In genomic region chr10:122646511-122647382, GRCh38 we compare ENCODE assay signal across 18 cellular contexts. TPM values are rescaled to one million over a fixed set of nuclear protein-coding genes. Genes with fewer than 3 reads are reported as not detected.
DNase-seq lines count a peak whose midpoint lies in the region; ATAC-seq and TF ChIP-seq lines count a peak whose summit lies in the region.
"Had no signal": no experiment of that assay in that cellular context is flagged by ENCODE, and none has a peak within 500 bp of the region (broad histone marks: within the 10 kb centered on the region; RNA-seq: fewer than 3 reads in every experiment).

No MANE protein-coding gene starts in this region.

- DNase-seq in GM03348 (ENCODE audit: low spot score) (peak; percentile 25), islet precursor cell (peak; percentile 32), spleen (peak; percentile 60), natural killer cell (no peak)
- no peak for DNase-seq in activated T-cell treated with anti-CD3 and anti-CD28 coated beads, Interleukin-2, amount 50 U/mL, for 1 hour
- no peak for DNase-seq in activated CD4-positive, alpha-beta T cell treated with anti-CD3 and anti-CD28 coated beads, Interleukin-2, amount 50 U/mL, for 4 hours
- DNase-seq: CD8-positive, alpha-beta memory T cell; EL; NCI-H1048; NCI-H1694 treated with DMSO at 0.1 percent for 48 hours; NCI-H446 treated with DMSO at 0.1 percent for 48 hours; NCI-H748 treated with DMSO at 0.1 percent for 48 hours had no signal

- peaks cover 0 to 40% (median 0%) of the 10 kb centered on the region in 7 donors for H3K27me3 ChIP-seq in spleen (replicated peaks in 1 of 7)
- H3K27me3 ChIP-seq: BLaER1 had no signal

- H3K4me3 Mint-ChIP-seq in natural killer cell: no peak overlapping the region
- H3K4me3 Mint-ChIP-seq: CD8-positive, alpha-beta memory T cell; IgD-negative memory B cell had no signal

- no peak for TF ChIP-seq POLR2A in spleen (IDR thresholded peaks at IDR 0.05)

- TF ChIP-seq CTCF in HEK293 (tag by site-specific recombination; IDR thresholded peaks at IDR 0.05): no peak
- TF ChIP-seq CTCF in spleen (IDR thresholded peaks at IDR 0.05 in 8 of 11, conservative IDR thresholded peaks at IDR 0.05 in 3 of 11): no peak
- TF ChIP-seq CTCF in natural killer cell (IDR thresholded peaks at IDR 0.05): no peak

- H3K36me3 Mint-ChIP-seq in natural killer cell: no peaks in the 10 kb centered on the region
- H3K36me3 Mint-ChIP-seq: CD8-positive, alpha-beta memory T cell; IgD-negative memory B cell had no signal

- ATAC-seq in natural killer cell: no peak
- ATAC-seq: SK-N-SH treated with all-trans-retinoic acid at 6 μM for 48 hours had no signal

- CTCF ChIA-PET in HEK293 (lab: Yijun Ruan, JAX): interaction anchor here (0.6 to 1.1 kb wide), 3 partner anchors 57 to 812 kb away, joined by 3 to 4 read pairs (median 3); no protein-coding TSS in a partner anchor

- H3K9me3 ChIP-seq in HEK293 (ENCODE audit: control insufficient read depth, insufficient read depth, low read depth, low read length) (no peaks in the 10 kb centered on the region), spleen (no peaks in the 10 kb centered on the region)
- H3K9me3 ChIP-seq: BLaER1, HAP-1 had no signal

- H3K4me3 ChIP-seq in HEK293 (ENCODE audit: low read depth, low read length) (no peak overlapping the region), spleen (no peak overlapping the region)
- H3K4me3 ChIP-seq: BLaER1, HAP-1 had no signal

- H3K4me1 ChIP-seq in HEK293 (ENCODE audit: control insufficient read depth, insufficient read depth, low read length): no peaks in the 10 kb centered on the region
- H3K4me1 ChIP-seq in spleen: no peaks in the 10 kb centered on the region
- H3K4me1 ChIP-seq: HAP-1 had no signal

- 46 to 64% (median 61%) methylated on average over 10 of the region's 10 CpGs for WGBS in spleen, 5 donors

- no peaks in the 10 kb centered on the region for H3K9me3 Mint-ChIP-seq in natural killer cell

- H3K27ac Mint-ChIP-seq in natural killer cell: no peak overlapping the region
- H3K27ac Mint-ChIP-seq: CD8-positive, alpha-beta memory T cell; IgD-negative memory B cell had no signal

- no peak overlapping the region for H3K27ac ChIP-seq in HEK293 (ENCODE audit: extremely low read depth, low read depth, low read length)
- no peak overlapping the region for H3K27ac ChIP-seq in spleen
- H3K27ac ChIP-seq: BLaER1 had no signal

- intact Hi-C loops in spleen (cut with DNase I; ENCODE audit: low total_unique reads): no loop called here
- intact Hi-C loops in natural killer cell (cut with micrococcal nuclease): no loop called here

- peaks cover 3 to 6% of the 10 kb centered on the region in 2 donors for H3K27me3 Mint-ChIP-seq in natural killer cell (ENCODE audit: low read depth in 2 of 2)

- no peaks in the 10 kb centered on the region for H3K4me1 Mint-ChIP-seq in natural killer cell
- H3K4me1 Mint-ChIP-seq: CD8-positive, alpha-beta memory T cell had no signal

- POLR2A ChIA-PET in HEK293 (lab: Yijun Ruan, JAX): no interaction called here

- no peaks in the 10 kb centered on the region for H3K36me3 ChIP-seq in HEK293 (ENCODE audit: control insufficient read depth in 2 of 2, insufficient read depth in 1 of 2, low read length in 2 of 2)
- no peaks in the 10 kb centered on the region for H3K36me3 ChIP-seq in spleen
- H3K36me3 ChIP-seq: BLaER1, HAP-1 had no signal

TF ChIP-seq in HEK293, 187 proteins besides CTCF, POLR2A, EP300 and RAD21:
- no peak for TF ChIP-seq ZSCAN5A (tag by site-specific recombination; IDR thresholded peaks at IDR 0.05)
- peak; percentile 84 for TF ChIP-seq ZNF24 (tag by site-specific recombination; IDR thresholded peaks at IDR 0.05)
- no peak for TF ChIP-seq GFI1B (tag by site-specific recombination; IDR thresholded peaks at IDR 0.05)

RNA-seq across cellular contexts. Expression of gene C10orf120, which starts 52.9 kb away (rescaled TPM):
- not detected for total RNA-seq in spleen
- not detected for polyA plus RNA-seq in spleen
- total RNA-seq in natural killer cell: not detected
- total RNA-seq: CD8-positive, alpha-beta memory T cell; HT-29 had no signal
- polyA plus RNA-seq: CD8-positive, alpha-beta memory T cell; IgD-negative memory B cell had no signal

Comparison
In these comparisons a context has a peak if more than half of its experiments do, and no peak if none do; other contexts are left out.
1. DNase-seq: peak in GM03348 (single experiment), islet precursor cell (single experiment) and spleen (single experiment); none in activated T-cell treated with anti-CD3 and anti-CD28 coated beads, Interleukin-2, amount 50 U/mL, for 1 hour (single experiment), activated CD4-positive, alpha-beta T cell treated with anti-CD3 and anti-CD28 coated beads, Interleukin-2, amount 50 U/mL, for 4 hours (0 of 2) and natural killer cell (single experiment).